27 cellular contexts compared by ENCODE assay signal in genomic region chr20:48400009-48400408, GRCh38.
"Had no signal": no experiment of that assay in that cellular context is flagged by ENCODE, and none has a peak within 500 bp of the region (broad histone marks: within the 10 kb centered on the region; RNA-seq: fewer than 3 reads in every experiment).

No MANE protein-coding gene starts in this region.

- H3K4me1 Mint-ChIP-seq: activated B cell treated with CpG ODN at 0.5 μM for 24 hours; activated CD4-positive, alpha-beta T cell treated with anti-CD3 and anti-CD28 coated beads, Interleukin-2, amount 10 ng/mL, durations not matched to agents 24 days and 14 days; activated CD8-positive, alpha-beta memory T cell treated with anti-CD3 and anti-CD28 coated beads, Interleukin-2, amount 10 ng/mL, durations not matched to agents 7 days and 5 days; activated naive CD4-positive, alpha-beta T cell treated with anti-CD3 and anti-CD28 coated beads, Interleukin-2, amount 50 U/mL, for 24 hours; central memory CD8-positive, alpha-beta T cell had no signal

- H3K4me3 Mint-ChIP-seq: activated B cell treated with CpG ODN at 0.5 μM for 24 hours; activated CD4-positive, alpha-beta T cell treated with anti-CD3 and anti-CD28 coated beads, Interleukin-2, amount 10 ng/mL, durations not matched to agents 24 days and 14 days; activated CD8-positive, alpha-beta memory T cell treated with anti-CD3 and anti-CD28 coated beads, Interleukin-2, amount 10 ng/mL, durations not matched to agents 7 days and 5 days; activated naive CD4-positive, alpha-beta T cell treated with anti-CD3 and anti-CD28 coated beads, Interleukin-2, amount 50 U/mL, for 24 hours; activated T-cell treated with anti-CD3 and anti-CD28 coated beads, Interleukin-2, amount 50 U/mL, for 24 hours; activated T-helper 1 cell treated with anti-CD3 and anti-CD28 coated beads, Interleukin-12 subunit alpha, Interleukin-12 subunit beta, Interleukin-2, Interleukin-4 antibody, amounts not matched to agents 30 ng/mL and 10 ng/mL and 1 ng/mL, durations not matched to agents 14 hours and 24 hours and 36 hours; central memory CD8-positive, alpha-beta T cell; T-helper 1 cell treated with Interleukin-12 subunit alpha and Interleukin-12 subunit beta and Interleukin-4 antibody, amounts not matched to agents 30 μg/mL and 1 μg/mL, for 36 hours had no signal

- DNase-seq: activated B cell treated with CpG ODN at 0.5 μM for 24 hours; activated CD4-positive, alpha-beta T cell treated with anti-CD3 and anti-CD28 coated beads for 1 hour; activated CD4-positive, alpha-beta T cell treated with anti-CD3 and anti-CD28 coated beads, Interleukin-2, amount 10 ng/mL, durations not matched to agents 24 days and 14 days; activated CD4-positive, alpha-beta T cell treated with anti-CD3 and anti-CD28 coated beads, Interleukin-2, amount 50 U/mL, for 48 hours; activated CD8-positive, alpha-beta memory T cell treated with anti-CD3 and anti-CD28 coated beads, Interleukin-2, amount 10 ng/mL, durations not matched to agents 7 days and 5 days; activated effector memory CD4-positive, alpha-beta T cell treated with Interleukin-2 at 50 U/mL for 16 hours; activated naive CD4-positive, alpha-beta T cell; activated T-cell treated with anti-CD3 and anti-CD28 coated beads, Interleukin-2, amount 50 U/mL, for 24 hours; body of pancreas; NCI-H1048; NCI-H1417; NCI-H1694; NCI-H2029; NCI-H2107; NCI-H2171 treated with DMSO at 0.1 percent for 48 hours; NCI-H226; NCI-H510A; NCI-H526 treated with DMSO at 0.1 percent for 48 hours; NCI-H82; T1000 had no signal

- H3K36me3 Mint-ChIP-seq: activated CD8-positive, alpha-beta memory T cell treated with anti-CD3 and anti-CD28 coated beads, Interleukin-2, amount 10 ng/mL, durations not matched to agents 7 days and 5 days; activated naive CD4-positive, alpha-beta T cell treated with anti-CD3 and anti-CD28 coated beads, Interleukin-2, amount 50 U/mL, for 24 hours had no signal

- H3K4me3 ChIP-seq: ascending aorta, body of pancreas had no signal

- H3K36me3 ChIP-seq: ascending aorta had no signal

- H3K27me3 ChIP-seq: ascending aorta, body of pancreas had no signal

- H3K27me3 Mint-ChIP-seq: activated CD4-positive, alpha-beta T cell treated with anti-CD3 and anti-CD28 coated beads, Interleukin-2, amount 10 ng/mL, durations not matched to agents 24 days and 14 days had no signal

- H3K4me1 ChIP-seq: ascending aorta had no signal

- H3K9me3 Mint-ChIP-seq: activated B cell treated with CpG ODN at 0.5 μM for 24 hours; activated CD4-positive, alpha-beta T cell treated with anti-CD3 and anti-CD28 coated beads, Interleukin-2, amount 10 ng/mL, durations not matched to agents 24 days and 14 days; activated naive CD4-positive, alpha-beta T cell treated with anti-CD3 and anti-CD28 coated beads, Interleukin-2, amount 50 U/mL, for 24 hours; activated T-cell treated with anti-CD3 and anti-CD28 coated beads, Interleukin-2, amount 50 U/mL, for 24 hours; activated T-helper 1 cell treated with anti-CD3 and anti-CD28 coated beads, Interleukin-12 subunit alpha, Interleukin-12 subunit beta, Interleukin-2, Interleukin-4 antibody, amounts not matched to agents 30 ng/mL and 10 ng/mL and 1 ng/mL, durations not matched to agents 14 hours and 24 hours and 36 hours; central memory CD8-positive, alpha-beta T cell; T-helper 1 cell treated with Interleukin-12 subunit alpha and Interleukin-12 subunit beta and Interleukin-4 antibody, amounts not matched to agents 30 μg/mL and 1 μg/mL, for 36 hours had no signal

- H3K9me3 ChIP-seq: ascending aorta, body of pancreas had no signal

- H3K27ac ChIP-seq: ascending aorta, body of pancreas had no signal

- ATAC-seq: activated CD8-positive, alpha-beta memory T cell treated with anti-CD3 and anti-CD28 coated beads, Interleukin-2, amount 10 ng/mL, durations not matched to agents 7 days and 5 days; body of pancreas; Right ventricle myocardium inferior; SK-N-SH treated with all-trans-retinoic acid at 6 μM for 48 hours had no signal

- H3K27ac Mint-ChIP-seq: activated B cell treated with CpG ODN at 0.5 μM for 24 hours; activated CD4-positive, alpha-beta T cell treated with anti-CD3 and anti-CD28 coated beads, Interleukin-2, amount 10 ng/mL, durations not matched to agents 24 days and 14 days; activated CD8-positive, alpha-beta memory T cell treated with anti-CD3 and anti-CD28 coated beads, Interleukin-2, amount 10 ng/mL, durations not matched to agents 7 days and 5 days; activated naive CD4-positive, alpha-beta T cell treated with anti-CD3 and anti-CD28 coated beads, Interleukin-2, amount 50 U/mL, for 24 hours; activated T-cell treated with anti-CD3 and anti-CD28 coated beads, Interleukin-2, amount 50 U/mL, for 24 hours; activated T-helper 1 cell treated with anti-CD3 and anti-CD28 coated beads, Interleukin-12 subunit alpha, Interleukin-12 subunit beta, Interleukin-2, Interleukin-4 antibody, amounts not matched to agents 30 ng/mL and 10 ng/mL and 1 ng/mL, durations not matched to agents 14 hours and 24 hours and 36 hours; T-helper 1 cell treated with Interleukin-12 subunit alpha and Interleukin-12 subunit beta and Interleukin-4 antibody, amounts not matched to agents 30 μg/mL and 1 μg/mL, for 36 hours had no signal
